In genomic region chr3:117997201-117998049, GRCh38 we compare ENCODE assay signal across 8 cellular contexts.
A peak's percentile ranks its signal among the peaks of the same experiment; 100 is the strongest.
DNase-seq lines count a peak whose midpoint lies in the region; ATAC-seq and TF ChIP-seq lines count a peak whose summit lies in the region.

No MANE protein-coding gene starts in this region.

- TF ChIP-seq POLR2A in esophagus muscularis mucosa (IDR thresholded peaks at IDR 0.05; ENCODE audit: low read depth), result no peak

- peaks cover 0 to 34% (median 0%) of the 10 kb centered on the region in 4 donors for H3K27me3 ChIP-seq in esophagus muscularis mucosa

- POLR2A ChIA-PET in activated CD4-positive, alpha-beta memory T cell treated with anti-CD3 and anti-CD28 coated beads for 36 hours (lab: Charles Lee), result no interaction called here

- no peaks in the 10 kb centered on the region for H3K9me3 ChIP-seq in esophagus muscularis mucosa

- TF ChIP-seq CTCF in esophagus muscularis mucosa (IDR thresholded peaks at IDR 0.05), result peak; percentile 62 to 91 (median 67)

- 8% methylated on average over 36 of the region's 48 CpGs for WGBS in esophagus muscularis mucosa

- no peak overlapping the region for H3K27ac Mint-ChIP-seq in activated CD4-positive, alpha-beta memory T cell treated with anti-CD3 and anti-CD28 coated beads for 36 hours
- no peak overlapping the region for H3K27ac Mint-ChIP-seq in stimulated activated naive B cell treated with anti-CD40 and anti-IgM and Interleukin-4, amounts not matched to agents 10 μg/mL and 1 μg/mL and 100 μg/mL, for 72 hours

- H3K4me3 ChIP-seq in esophagus muscularis mucosa, result peak overlapping the region; percentile 51 to 66 (median 52)

- no peaks in the 10 kb centered on the region for H3K9me3 Mint-ChIP-seq in activated CD4-positive, alpha-beta memory T cell treated with anti-CD3 and anti-CD28 coated beads for 36 hours
- no peaks in the 10 kb centered on the region for H3K9me3 Mint-ChIP-seq in stimulated activated naive B cell treated with anti-CD40 and anti-IgM and Interleukin-4, amounts not matched to agents 10 μg/mL and 1 μg/mL and 100 μg/mL, for 72 hours

- intact Hi-C loops in activated CD4-positive, alpha-beta memory T cell treated with anti-CD3 and anti-CD28 coated beads for 36 hours (cut with micrococcal nuclease), result loop anchor here (2.0 to 10.0 kb wide), 2 partner anchors 979 to 1133 kb away; no protein-coding TSS in a partner anchor
- intact Hi-C loops in esophagus muscularis mucosa (cut with DNase I), result loop anchor here (5.0 kb wide), 1 partner anchor 975 kb away; no protein-coding TSS in a partner anchor

- no peaks in the 10 kb centered on the region for H3K4me1 Mint-ChIP-seq in activated CD4-positive, alpha-beta memory T cell treated with anti-CD3 and anti-CD28 coated beads for 36 hours (ENCODE audit: low read depth)
- H3K4me1 Mint-ChIP-seq in stimulated activated naive B cell treated with anti-CD40 and anti-IgM and Interleukin-4, amounts not matched to agents 10 μg/mL and 1 μg/mL and 100 μg/mL, for 72 hours, result no peaks in the 10 kb centered on the region

- H3K36me3 ChIP-seq in esophagus muscularis mucosa, result no peaks in the 10 kb centered on the region

- peaks cover 2% of the 10 kb centered on the region for H3K27me3 Mint-ChIP-seq in activated CD4-positive, alpha-beta memory T cell treated with anti-CD3 and anti-CD28 coated beads for 36 hours
- H3K27me3 Mint-ChIP-seq in stimulated activated naive B cell treated with anti-CD40 and anti-IgM and Interleukin-4, amounts not matched to agents 10 μg/mL and 1 μg/mL and 100 μg/mL, for 72 hours, result peaks cover 5 to 6% of the 10 kb centered on the region in 2 donors

- H3K4me3 Mint-ChIP-seq in activated CD4-positive, alpha-beta memory T cell treated with anti-CD3 and anti-CD28 coated beads for 36 hours, result no peak overlapping the region
- no peak overlapping the region for H3K4me3 Mint-ChIP-seq in stimulated activated naive B cell treated with anti-CD40 and anti-IgM and Interleukin-4, amounts not matched to agents 10 μg/mL and 1 μg/mL and 100 μg/mL, for 72 hours

- ATAC-seq in GM19452 (IDR thresholded peaks at IDR 0.05; ENCODE audit: unreplicated experiment) (peak; percentile 99), HG03457 (IDR thresholded peaks at IDR 0.05; ENCODE audit: unreplicated experiment) (peak; percentile 92)
- ATAC-seq in stimulated activated naive B cell treated with anti-CD40 and anti-IgM and Interleukin-4, amounts not matched to agents 10 μg/mL and 1 μg/mL and 100 μg/mL, for 72 hours (replicated peaks), result peak; percentile 89 to 91

- DNase-seq in COR-L47 (lab: John Stamatoyannopoulos, UW), result peak; percentile 87
- peak; percentile 79 for DNase-seq in NCI-H345 (lab: John Stamatoyannopoulos, UW)
- peak; percentile 67 for DNase-seq in activated CD4-positive, alpha-beta memory T cell treated with anti-CD3 and anti-CD28 coated beads for 36 hours
- DNase-seq in esophagus muscularis mucosa (ENCODE audit: extremely low spot score), result peak; percentile 93
- peak; percentile 84 for DNase-seq in middle frontal gyrus (ENCODE audit: extremely low spot score, low spot score)
- peak; percentile 24 for DNase-seq in stimulated activated naive B cell treated with anti-CD40 and anti-IgM and Interleukin-4, amounts not matched to agents 10 μg/mL and 1 μg/mL and 100 μg/mL, for 72 hours

- H3K27ac ChIP-seq in esophagus muscularis mucosa (replicated peaks in 1 of 4), result peak overlapping the region in 1 of 4 donors; percentile 6

- TF ChIP-seq EP300 in esophagus muscularis mucosa (IDR thresholded peaks at IDR 0.05), result no peak

- CTCF ChIA-PET in activated CD4-positive, alpha-beta memory T cell treated with anti-CD3 and anti-CD28 coated beads for 36 hours (lab: Charles Lee), result interaction anchor here (0.5 to 2.2 kb wide), 4 partner anchors 11 to 1226 kb away, joined by 5 to 7 read pairs (median 6); no protein-coding TSS in a partner anchor

- no peaks in the 10 kb centered on the region for H3K36me3 Mint-ChIP-seq in activated CD4-positive, alpha-beta memory T cell treated with anti-CD3 and anti-CD28 coated beads for 36 hours
- no peaks in the 10 kb centered on the region for H3K36me3 Mint-ChIP-seq in stimulated activated naive B cell treated with anti-CD40 and anti-IgM and Interleukin-4, amounts not matched to agents 10 μg/mL and 1 μg/mL and 100 μg/mL, for 72 hours

- H3K4me1 ChIP-seq in esophagus muscularis mucosa, result peaks cover 4 to 22% (median 13%) of the 10 kb centered on the region in 4 donors

Comparison
In these comparisons a context has a peak if more than half of its experiments do, and no peak if none do; other contexts are left out.
1. DNase-seq: peak in every context shown above with its lines; median percentile 93 in esophagus muscularis mucosa; 87 in COR-L47; 84 in middle frontal gyrus; 79 in NCI-H345; 67 in activated CD4-positive, alpha-beta memory T cell treated with anti-CD3 and anti-CD28 coated beads for 36 hours; 24 in stimulated activated naive B cell treated with anti-CD40 and anti-IgM and Interleukin-4, amounts not matched to agents 10 μg/mL and 1 μg/mL and 100 μg/mL, for 72 hours.